In genomic region chr4:34964613-34965012, GRCh38 we compare ENCODE assay signal across 19 cellular contexts.
"Had no signal": no experiment of that assay in that cellular context is flagged by ENCODE, and none has a peak within 500 bp of the region (broad histone marks: within the 10 kb centered on the region; RNA-seq: fewer than 3 reads in every experiment).

No MANE protein-coding gene starts in this region.

- DNase-seq: activated CD4-positive, alpha-beta memory T cell treated with anti-CD3 and anti-CD28 coated beads for 36 hours; activated CD4-positive, alpha-beta T cell treated with anti-CD3 and anti-CD28 coated beads for 36 hours; activated effector memory CD4-positive, alpha-beta T cell treated with Interleukin-2 at 50 U/mL for 16 hours; activated naive CD4-positive, alpha-beta T cell treated with anti-CD3 and anti-CD28 coated beads, Interleukin-2, amount 50 U/mL, for 16 hours; activated T-cell treated with anti-CD3 and anti-CD28 coated beads, Interleukin-2, amount 50 U/mL, for 4 hours; heart right ventricle; mammary epithelial cell; naive thymus-derived CD4-positive, alpha-beta T cell; nucleus accumbens; posterior cingulate gyrus; retina; stimulated activated CD4-positive, alpha-beta T cell treated with anti-CD3 and anti-CD28 coated beads, Interleukin-2, amount 100 ng/mL, for 48 hours; stimulated activated naive CD4-positive, alpha-beta T cell; tibial artery; uterus; WERI-Rb-1 had no signal

- ATAC-seq: activated CD4-positive, alpha-beta T cell treated with anti-CD3 and anti-CD28 coated beads for 36 hours; activated T-cell treated with anti-CD3 and anti-CD28 coated beads, Interleukin-2, amount 50 U/mL, for 4 hours; gastroesophageal sphincter; heart right ventricle; left lobe of liver; naive thymus-derived CD4-positive, alpha-beta T cell had no signal

- H3K9me3 ChIP-seq: gastroesophageal sphincter, tibial artery, uterus had no signal

- H3K36me3 ChIP-seq: cardiac muscle cell, gastroesophageal sphincter, heart right ventricle, tibial artery, uterus, WERI-Rb-1 had no signal

- H3K27me3 ChIP-seq: cardiac muscle cell, gastroesophageal sphincter, heart right ventricle, tibial artery, uterus had no signal

- H3K27ac ChIP-seq: cardiac muscle cell, gastroesophageal sphincter, heart right ventricle, tibial artery, uterus, WERI-Rb-1 had no signal

- H3K4me1 ChIP-seq: gastroesophageal sphincter, heart right ventricle, tibial artery, uterus had no signal

- H3K4me3 ChIP-seq: cardiac muscle cell, gastroesophageal sphincter, heart right ventricle, tibial artery, uterus had no signal
